30 cellular contexts compared by ENCODE assay signal in the genomic region with DNA sequence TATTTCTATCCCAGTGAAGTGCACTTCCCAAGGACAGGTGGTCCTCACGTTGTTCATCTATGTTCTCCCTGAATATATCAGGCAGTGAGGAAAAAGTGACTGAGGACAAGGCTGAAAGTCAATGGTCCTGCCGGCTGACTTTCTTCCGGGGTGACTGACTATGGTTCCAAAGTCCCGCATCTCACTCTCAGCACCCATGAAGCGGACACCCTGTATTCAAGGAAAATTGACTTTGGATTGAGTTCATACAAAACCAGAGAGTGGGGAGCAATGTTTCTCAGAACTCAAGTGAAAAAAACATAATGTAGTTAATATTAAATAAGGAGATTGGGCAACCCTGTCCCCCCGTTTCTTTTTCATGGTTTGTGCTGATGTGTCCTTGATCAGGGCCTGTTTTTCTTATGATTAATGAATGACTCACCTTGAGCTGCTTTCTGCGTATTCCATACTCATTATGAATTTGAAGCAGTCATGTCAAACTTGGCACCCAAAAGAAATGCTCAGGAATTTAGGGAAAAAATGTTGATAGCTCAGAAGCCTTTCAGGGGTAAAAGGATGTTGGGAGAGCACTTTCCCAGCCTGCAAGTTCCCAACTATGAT.
DNase-seq lines count a peak whose midpoint lies in the region; ATAC-seq, FAIRE-seq and TF ChIP-seq lines count a peak whose summit lies in the region.
"Had no signal": no experiment of that assay in that cellular context is flagged by ENCODE, and none has a peak within 500 bp of the region (broad histone marks: within the 10 kb centered on the region; RNA-seq: fewer than 3 reads in every experiment).

No MANE protein-coding gene starts in this region.

- H3K9me2 ChIP-seq in PC-3 (replicated peaks; ENCODE audit: low read length): no peaks in the 10 kb centered on the region

- H3K4me2 ChIP-seq in PC-3 (ENCODE audit: low read length): no peak overlapping the region

- H3K9me3 ChIP-seq in PC-3 (ENCODE audit: low read length) (no peaks in the 10 kb centered on the region), ascending aorta (no peaks in the 10 kb centered on the region), mucosa of descending colon (no peaks in the 10 kb centered on the region)
- H3K9me3 ChIP-seq: BE2C, esophagus squamous epithelium, right atrium auricular region, vagina had no signal

- H3K4me1 Mint-ChIP-seq in Calu3 (ENCODE audit: low read depth, unreplicated experiment): peaks cover 25% of the 10 kb centered on the region
- H3K4me1 Mint-ChIP-seq: natural killer cell had no signal

- H2AFZ ChIP-seq in PC-3 (ENCODE audit: low read length): no peak overlapping the region

- H3K9me3 Mint-ChIP-seq in Calu3 (ENCODE audit: low read depth, unreplicated experiment): no peaks in the 10 kb centered on the region
- H3K9me3 Mint-ChIP-seq: effector memory CD8-positive, alpha-beta T cell; natural killer cell had no signal

- no peak for FAIRE-seq in frontal cortex (lab: Jason Lieb, UNC)

- no peak for TF ChIP-seq CTCF in Calu3 (IDR thresholded peaks at IDR 0.05; ENCODE audit: unreplicated experiment)
- TF ChIP-seq CTCF in PC-3 (conservative IDR thresholded peaks at IDR 0.05; ENCODE audit: low read depth, low read length): no peak
- no peak for TF ChIP-seq CTCF in ascending aorta (IDR thresholded peaks at IDR 0.05)
- no peak for TF ChIP-seq CTCF in mucosa of descending colon (IDR thresholded peaks at IDR 0.05)

- no peaks in the 10 kb centered on the region for H4K20me1 ChIP-seq in PC-3 (ENCODE audit: low read length)

- H3K27me3 Mint-ChIP-seq in Calu3 (ENCODE audit: unreplicated experiment): peaks cover 84% of the 10 kb centered on the region

- POLR2A ChIA-PET in PC-3 (lab: Charles Lee; ENCODE audit: unreplicated experiment): no interaction called here

- no peak overlapping the region for H3K27ac ChIP-seq in PC-3 (ENCODE audit: low read length)
- peak overlapping the region; percentile 38 for H3K27ac ChIP-seq in epithelial cell of prostate
- no peak overlapping the region for H3K27ac ChIP-seq in ascending aorta
- H3K27ac ChIP-seq: esophagus squamous epithelium, HL-60, right atrium auricular region, vagina had no signal

- BruUV-seq in Calu3 (replicated peaks; lab: Mats Ljungman, UMichigan) (no TSS peak), PC-3 (replicated peaks; lab: Mats Ljungman, UMichigan) (no TSS peak)

- no peaks in the 10 kb centered on the region for H3K79me2 ChIP-seq in PC-3 (ENCODE audit: low read length)

- peaks cover 4% of the 10 kb centered on the region; the same call in 1 of the 2 replicates for H3K27me3 ChIP-seq in PC-3 (ENCODE audit: low read length)
- no peaks in the 10 kb centered on the region for H3K27me3 ChIP-seq in ascending aorta
- H3K27me3 ChIP-seq: BE2C, right atrium auricular region, vagina had no signal

- no peak overlapping the region for H3K4me3 ChIP-seq in PC-3 (ENCODE audit: low read length)
- no peak overlapping the region for H3K4me3 ChIP-seq in ascending aorta
- H3K4me3 ChIP-seq in mucosa of descending colon: no peak overlapping the region
- H3K4me3 ChIP-seq: esophagus squamous epithelium, right atrium auricular region, vagina had no signal

- H3K36me3 ChIP-seq in PC-3 (ENCODE audit: low read depth, low read length): no peaks in the 10 kb centered on the region
- no peaks in the 10 kb centered on the region for H3K36me3 ChIP-seq in ascending aorta
- no peaks in the 10 kb centered on the region for H3K36me3 ChIP-seq in mucosa of descending colon (ENCODE audit: low read depth)
- H3K36me3 ChIP-seq: BE2C, esophagus squamous epithelium, right atrium auricular region, vagina had no signal

- CTCF ChIA-PET in Calu3 (lab: Charles Lee): interaction anchor here (0.8 kb wide), 1 partner anchor 13 kb away, joined by 3 read pairs; no protein-coding TSS in a partner anchor
- CTCF ChIA-PET in PC-3 (lab: Charles Lee): no interaction called here

- DNase-seq in Calu3 (no peak), PC-3 (peak; percentile 45), epithelial cell of prostate (ENCODE audit: low read depth, low spot score) (peak; percentile 29), kidney tubule cell (ENCODE audit: low spot score) (peak; percentile 76), ascending aorta (ENCODE audit: low spot score in 2 of 2) (no peak), frontal cortex (ENCODE audit: low spot score in 2 of 2) (no peak), mucosa of descending colon (no peak)
- DNase-seq: activated CD4-positive, alpha-beta T cell treated with anti-CD3 and anti-CD28 coated beads, Interleukin-2, amount 50 U/mL, for 1 hour; aorta; BE2C; DMS53; effector memory CD8-positive, alpha-beta T cell; esophagus squamous epithelium; H7; left cardiac atrium; natural killer cell; NCI-H1105; NCI-H2029 treated with DMSO at 0.1 percent for 48 hours; NCI-H345; NCI-H774; SHP77 treated with DMSO at 0.1 percent for 48 hours; stimulated activated CD4-positive, alpha-beta T cell treated with anti-CD3 and anti-CD28 coated beads, Interleukin-4, amount 100 ng/mL, for 1 hour; stimulated activated naive CD4-positive, alpha-beta T cell treated with Interleukin-2 at 50 U/mL for 16 hours; SW 1271; T1000 had no signal

- no peak overlapping the region for H3K27ac Mint-ChIP-seq in Calu3 (ENCODE audit: unreplicated experiment)
- H3K27ac Mint-ChIP-seq: activated naive CD4-positive, alpha-beta T cell treated with anti-CD3 and anti-CD28 coated beads, Interleukin-2, amount 50 U/mL, for 72 hours; effector memory CD8-positive, alpha-beta T cell; natural killer cell had no signal

- H3K4me3 Mint-ChIP-seq in Calu3 (ENCODE audit: low read depth, unreplicated experiment): peak overlapping the region; percentile 21
- H3K4me3 Mint-ChIP-seq: effector memory CD8-positive, alpha-beta T cell; natural killer cell had no signal

- ATAC-seq in PC-3: no peak
- ATAC-seq in HG03439 (IDR thresholded peaks at IDR 0.05; ENCODE audit: unreplicated experiment): no peak
- no peak for ATAC-seq in mucosa of descending colon
- ATAC-seq: activated naive CD4-positive, alpha-beta T cell treated with anti-CD3 and anti-CD28 coated beads, Interleukin-2, amount 50 U/mL, for 72 hours; effector memory CD8-positive, alpha-beta T cell; natural killer cell had no signal

- H3K36me3 Mint-ChIP-seq in Calu3 (ENCODE audit: insufficient read depth, unreplicated experiment): peaks cover 5% of the 10 kb centered on the region
- H3K36me3 Mint-ChIP-seq: activated naive CD4-positive, alpha-beta T cell treated with anti-CD3 and anti-CD28 coated beads, Interleukin-2, amount 50 U/mL, for 72 hours; natural killer cell had no signal

- H3K4me1 ChIP-seq in PC-3 (ENCODE audit: insufficient read depth, low read length) (no peaks in the 10 kb centered on the region), ascending aorta (no peaks in the 10 kb centered on the region), mucosa of descending colon (ENCODE audit: low read depth) (no peaks in the 10 kb centered on the region)
- H3K4me1 ChIP-seq: BE2C, right atrium auricular region, vagina had no signal

- intact Hi-C loops in Calu3 (cut with micrococcal nuclease; ENCODE audit: unreplicated experiment): no loop called here
- intact Hi-C loops in PC-3 (cut with micrococcal nuclease): no loop called here
- intact Hi-C loops in ascending aorta (cut with DNase I): no loop called here
- intact Hi-C loops in mucosa of descending colon (cut with DNase I, micrococcal nuclease): no loop called here

- no peak overlapping the region for H3K9ac ChIP-seq in PC-3 (ENCODE audit: low read length)

- H3F3A ChIP-seq in PC-3 (ENCODE audit: low read length, unreplicated experiment): no peaks in the 10 kb centered on the region

Comparison
In these comparisons a context has a peak if more than half of its experiments do, and no peak if none do; other contexts are left out.
1. DNase-seq: peak in PC-3 (single experiment), epithelial cell of prostate (single experiment) and kidney tubule cell (single experiment); none in Calu3 (single experiment), ascending aorta (0 of 2), frontal cortex (0 of 2) and mucosa of descending colon (0 of 3).